In the genomic region with DNA sequence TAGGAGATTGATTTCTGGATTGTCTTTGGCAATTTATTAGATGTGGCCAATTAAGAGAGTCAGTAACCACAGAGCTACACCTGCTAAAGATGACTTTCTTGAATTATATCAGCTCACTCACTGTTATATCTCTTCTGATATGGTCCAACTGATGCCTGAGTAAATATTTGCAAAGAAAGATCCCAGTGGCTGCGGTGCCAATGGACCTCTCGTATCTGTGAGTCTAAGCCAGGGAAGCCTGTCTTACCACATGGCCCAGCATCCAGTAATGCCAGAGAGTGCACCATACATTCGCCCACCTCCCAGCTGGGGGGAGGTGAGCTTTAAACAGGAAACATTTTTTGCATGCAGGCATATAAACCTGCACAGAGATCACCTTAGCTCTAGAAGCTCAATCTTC, we compare ENCODE assay signal across 17 cellular contexts.
"Had no signal": no experiment of that assay in that cellular context is flagged by ENCODE, and none has a peak within 500 bp of the region (broad histone marks: within the 10 kb centered on the region; RNA-seq: fewer than 3 reads in every experiment).

No MANE protein-coding gene starts in this region.

- H3K27ac ChIP-seq: esophagus squamous epithelium, heart right ventricle, left ventricle myocardium inferior, tibial nerve had no signal

- H3K9me3 Mint-ChIP-seq: activated T-cell treated with anti-CD3 and anti-CD28 coated beads, Interleukin-2, amount 50 U/mL, for 72 hours had no signal

- ATAC-seq: activated T-cell treated with anti-CD3 and anti-CD28 coated beads, Interleukin-2, amount 50 U/mL, for 72 hours; heart right ventricle had no signal

- H3K27me3 Mint-ChIP-seq: progenitor cell of endocrine pancreas had no signal

- H3K27me3 ChIP-seq: esophagus squamous epithelium, heart right ventricle, tibial nerve had no signal

- H3K9me3 ChIP-seq: esophagus squamous epithelium, heart right ventricle, left ventricle myocardium inferior, tibial nerve had no signal

- H3K27ac Mint-ChIP-seq: activated T-cell treated with anti-CD3 and anti-CD28 coated beads, Interleukin-2, amount 50 U/mL, for 72 hours; progenitor cell of endocrine pancreas had no signal

- H3K4me3 Mint-ChIP-seq: activated T-cell treated with anti-CD3 and anti-CD28 coated beads, Interleukin-2, amount 50 U/mL, for 72 hours; neural crest cell had no signal

- H3K4me3 ChIP-seq: esophagus squamous epithelium, heart right ventricle, left ventricle myocardium inferior, tibial nerve had no signal

- DNase-seq: activated CD4-positive, alpha-beta T cell treated with anti-CD3 and anti-CD28 coated beads for 1 hour; activated CD8-positive, alpha-beta memory T cell treated with anti-CD3 and anti-CD28 coated beads for 24 hours; activated CD8-positive, alpha-beta memory T cell treated with anti-CD3 and anti-CD28 coated beads, Interleukin-2, amount 50 U/mL, for 48 hours; activated effector memory CD4-positive, alpha-beta T cell treated with anti-CD3 and anti-CD28 coated beads, Interleukin-2, amount 50 U/mL, for 16 hours; activated naive CD4-positive, alpha-beta T cell treated with anti-CD3 and anti-CD28 coated beads, Interleukin-2, amount 50 U/mL, for 16 hours; activated T-cell treated with anti-CD3 and anti-CD28 coated beads, Interleukin-2, amount 50 U/mL, for 72 hours; dermis blood vessel endothelial cell; effector memory CD4-positive, alpha-beta T cell; esophagus squamous epithelium; heart right ventricle; left ventricle myocardium inferior; stimulated activated CD4-positive, alpha-beta T cell treated with anti-CD3 and anti-CD28 coated beads, Interleukin-12 subunit alpha, Interleukin-12 subunit beta, amount 100 ng/mL, for 4 hours; stimulated activated CD4-positive, alpha-beta T cell treated with anti-CD3 and anti-CD28 coated beads, Interleukin-1b, Interleukin-23, amount 100 ng/mL, for 48 hours; stimulated activated naive CD4-positive, alpha-beta T cell treated with Interleukin-2 at 50 U/mL for 16 hours had no signal
